In the genomic region with DNA sequence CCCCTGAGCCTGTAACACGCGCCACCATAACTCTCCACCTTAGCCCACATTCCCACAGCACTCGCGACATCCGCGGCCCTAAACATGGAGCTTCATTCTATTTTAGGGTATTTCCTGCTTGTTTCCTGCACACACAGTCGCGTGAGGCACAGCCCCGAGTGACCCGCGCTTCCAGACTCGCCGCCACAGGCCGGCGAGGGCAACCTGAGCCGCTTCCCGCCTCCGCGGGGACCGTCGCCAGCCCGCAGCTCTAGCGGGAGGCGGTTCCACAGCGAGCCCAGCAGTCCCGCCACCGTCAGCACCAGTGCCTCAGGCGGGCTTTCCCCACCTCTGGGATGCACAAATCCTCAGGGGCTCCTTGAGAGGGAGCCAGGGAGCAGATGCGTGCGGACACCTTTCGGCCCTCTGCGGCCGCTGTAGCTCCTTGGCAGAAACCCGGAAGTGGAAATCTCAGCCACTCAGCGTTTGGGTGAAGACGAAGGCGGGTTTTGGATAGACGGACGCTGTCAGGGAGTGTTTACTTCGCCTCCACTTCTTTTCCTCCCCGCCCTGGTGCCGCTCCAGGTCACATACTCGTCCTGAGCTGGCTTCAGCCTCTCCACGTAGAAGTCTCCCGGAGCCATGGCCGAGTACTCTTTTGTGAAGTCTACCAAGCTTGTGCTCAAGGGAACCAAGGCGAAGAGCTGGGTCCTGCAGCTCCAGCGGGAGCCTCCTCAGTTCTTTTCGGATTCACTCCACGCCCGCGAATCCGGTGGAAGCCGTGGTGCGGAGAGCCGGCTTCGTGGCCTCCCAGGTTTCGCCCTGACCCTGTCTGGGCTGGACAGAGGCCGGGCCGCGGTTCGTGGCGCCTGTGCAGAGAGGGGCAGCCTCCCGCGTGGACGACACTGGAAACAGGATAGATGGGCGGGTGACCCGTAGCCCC, we compare ENCODE assay signal across 9 cellular contexts.
A peak's percentile ranks its signal among the peaks of the same experiment; 100 is the strongest.
DNase-seq lines count a peak whose midpoint lies in the region; ATAC-seq, FAIRE-seq and TF ChIP-seq lines count a peak whose summit lies in the region.
"Had no signal": no experiment of that assay in that cellular context is flagged by ENCODE, and none has a peak within 500 bp of the region (broad histone marks: within the 10 kb centered on the region; RNA-seq: fewer than 3 reads in every experiment).

No MANE protein-coding gene starts in this region.

- peak; percentile 23; the same call in 1 of the 2 replicates for TF ChIP-seq CTCF in C4-2B (conservative IDR thresholded peaks at IDR 0.05)
- no peak for TF ChIP-seq CTCF in chondrocyte (IDR thresholded peaks at IDR 0.05)
- no peak for TF ChIP-seq CTCF in RWPE1 (conservative IDR thresholded peaks at IDR 0.05; ENCODE audit: low read depth)
- TF ChIP-seq CTCF in foreskin keratinocyte (conservative IDR thresholded peaks at IDR 0.05), result no peak
- no peak for TF ChIP-seq CTCF in mesothelial cell of epicardium (IDR thresholded peaks at IDR 0.05; ENCODE audit: unreplicated experiment)

- POLR2A ChIA-PET in naive thymus-derived CD8-positive, alpha-beta T cell (lab: Charles Lee), result no interaction called here
- POLR2A ChIA-PET in RWPE1 (lab: Yijun Ruan, JAX; ENCODE audit: low non-redundant PET), result no interaction called here

- H3K27ac ChIP-seq in C4-2B (peak overlapping the region; percentile 62), RWPE1 (no peak overlapping the region), foreskin keratinocyte (no peak overlapping the region)

- H3K27me3 ChIP-seq in foreskin keratinocyte, result no peaks in the 10 kb centered on the region

- DNase-seq in chondrocyte (ENCODE audit: low spot score), result peak; percentile 95
- peak in 1 of 10 donors; percentile 23 for DNase-seq in naive thymus-derived CD8-positive, alpha-beta T cell
- no peak for DNase-seq in RWPE1 (ENCODE audit: low spot score)
- DNase-seq in frontal cortex (ENCODE audit: low spot score in 2 of 2), result no peak
- no peak for DNase-seq in foreskin keratinocyte
- no peak for DNase-seq in mesothelial cell of epicardium (ENCODE audit: low spot score in 2 of 2, unreplicated experiment in 2 of 2)

- CTCF ChIA-PET in RWPE1 (lab: Yijun Ruan, JAX), result no interaction called here

- no peak for FAIRE-seq in frontal cortex (lab: Jason Lieb, UNC)
- FAIRE-seq: endothelial cell of umbilical vein had no signal

- ATAC-seq in HG03457 (IDR thresholded peaks at IDR 0.05; ENCODE audit: unreplicated experiment) (peak; percentile 99), foreskin keratinocyte (no peak)
- ATAC-seq in naive thymus-derived CD8-positive, alpha-beta T cell, result peak; percentile 44 to 62

- H3K27me3 Mint-ChIP-seq in chondrocyte (ENCODE audit: low read depth) (no peaks in the 10 kb centered on the region), mesothelial cell of epicardium (ENCODE audit: low read depth) (no peaks in the 10 kb centered on the region)
- H3K27me3 Mint-ChIP-seq in naive thymus-derived CD8-positive, alpha-beta T cell, result no peaks in the 10 kb centered on the region

- no peak overlapping the region for H3K4me3 Mint-ChIP-seq in chondrocyte (ENCODE audit: unreplicated experiment)
- H3K4me3 Mint-ChIP-seq in naive thymus-derived CD8-positive, alpha-beta T cell, result peak overlapping the region in 6 of 10 donors; percentile 37 to 87 (median 67)
- no peak overlapping the region for H3K4me3 Mint-ChIP-seq in mesothelial cell of epicardium

- H3K4me1 ChIP-seq in foreskin keratinocyte, result no peaks in the 10 kb centered on the region

- no peaks in the 10 kb centered on the region for H3K4me1 Mint-ChIP-seq in chondrocyte (ENCODE audit: low read depth)
- peaks cover 0 to 3% (median 0%) of the 10 kb centered on the region in 4 donors for H3K4me1 Mint-ChIP-seq in naive thymus-derived CD8-positive, alpha-beta T cell
- no peaks in the 10 kb centered on the region for H3K4me1 Mint-ChIP-seq in mesothelial cell of epicardium

- H3K36me3 Mint-ChIP-seq in chondrocyte (ENCODE audit: low read depth) (no peaks in the 10 kb centered on the region), mesothelial cell of epicardium (peaks cover 4% of the 10 kb centered on the region)
- H3K36me3 Mint-ChIP-seq in naive thymus-derived CD8-positive, alpha-beta T cell, result peaks cover 0 to 19% (median 0%) of the 10 kb centered on the region in 3 donors

- H3K27ac Mint-ChIP-seq in chondrocyte (ENCODE audit: unreplicated experiment) (no peak overlapping the region), mesothelial cell of epicardium (no peak overlapping the region)
- peak overlapping the region in 3 of 10 donors; percentile 38 to 69 (median 61) for H3K27ac Mint-ChIP-seq in naive thymus-derived CD8-positive, alpha-beta T cell

- H3K9me3 Mint-ChIP-seq in chondrocyte (ENCODE audit: low read depth), result peaks cover 57% of the 10 kb centered on the region
- peaks cover 9 to 44% (median 20%) of the 10 kb centered on the region in 9 donors for H3K9me3 Mint-ChIP-seq in naive thymus-derived CD8-positive, alpha-beta T cell
- peaks cover 63% of the 10 kb centered on the region for H3K9me3 Mint-ChIP-seq in mesothelial cell of epicardium

Comparison
In these comparisons a context has a peak if more than half of its experiments do, and no peak if none do; other contexts are left out.
1. H3K4me3 Mint-ChIP-seq: peak in naive thymus-derived CD8-positive, alpha-beta T cell (6 of 10); none in chondrocyte (single experiment) and mesothelial cell of epicardium (single experiment).